16 cellular contexts compared by ENCODE assay signal in genomic region chr13:42364613-42365000, GRCh38.
A peak's percentile ranks its signal among the peaks of the same experiment; 100 is the strongest.
DNase-seq lines count a peak whose midpoint lies in the region; ATAC-seq and TF ChIP-seq lines count a peak whose summit lies in the region.
"Had no signal": no experiment of that assay in that cellular context is flagged by ENCODE, and none has a peak within 500 bp of the region (broad histone marks: within the 10 kb centered on the region; RNA-seq: fewer than 3 reads in every experiment).

No MANE protein-coding gene starts in this region.

- H3K9me2 ChIP-seq in PC-3 (replicated peaks; ENCODE audit: low read length) = no peaks in the 10 kb centered on the region

- TF ChIP-seq EP300 in esophagus muscularis mucosa (IDR thresholded peaks at IDR 0.05) = no peak

- H3K27me3 ChIP-seq in mammary epithelial cell (ENCODE audit: insufficient read depth, low read length) (no peaks in the 10 kb centered on the region), PC-3 (ENCODE audit: low read length) (no peaks in the 10 kb centered on the region), esophagus muscularis mucosa (no peaks in the 10 kb centered on the region), smooth muscle cell (ENCODE audit: low read depth) (no peaks in the 10 kb centered on the region)
- H3K27me3 ChIP-seq: vagina had no signal

- no peak overlapping the region for H3K9ac ChIP-seq in mammary epithelial cell (ENCODE audit: insufficient read depth, low read length)
- H3K9ac ChIP-seq in PC-3 (ENCODE audit: low read length) = no peak overlapping the region
- H3K9ac ChIP-seq in smooth muscle cell (ENCODE audit: low read depth) = no peak overlapping the region

- 19% methylated on average over 2 of the region's 2 CpGs for WGBS in mammary epithelial cell (ENCODE audit: low coverage, missing lambda C conversion rate)
- 46% methylated on average over 2 of the region's 2 CpGs for WGBS in esophagus muscularis mucosa
- WGBS in smooth muscle cell (ENCODE audit: low lambda C conversion rate) = 47% methylated on average over 2 of the region's 2 CpGs

- CTCF ChIA-PET in mammary epithelial cell (lab: Charles Lee; ENCODE audit: low non-redundant PET) = interaction anchor here (0.8 kb wide), 1 partner anchor 114 kb away, joined by 5 read pairs; no protein-coding TSS in a partner anchor
- CTCF ChIA-PET in MCF 10A (lab: Yijun Ruan, JAX) = interaction anchor here (0.6 to 1.0 kb wide), 4 partner anchors 8 to 325 kb away, joined by 3 to 5 read pairs (median 4); no protein-coding TSS in a partner anchor
- CTCF ChIA-PET in PC-3 (lab: Charles Lee) = interaction anchor here (0.6 to 1.5 kb wide), 3 partner anchors 114 to 512 kb away, joined by 3 to 11 read pairs (median 5); no protein-coding TSS in a partner anchor

- no peaks in the 10 kb centered on the region for H3K9me3 Mint-ChIP-seq in MCF 10A (ENCODE audit: unreplicated experiment)
- H3K9me3 Mint-ChIP-seq: activated B cell treated with CpG ODN at 0.5 μM for 24 hours, H9, nephron progenitor cell, T-cell had no signal

- H3K27ac ChIP-seq in mammary epithelial cell (ENCODE audit: insufficient read depth, low read depth, low read length) = no peak overlapping the region
- peak overlapping the region; percentile 17 for H3K27ac ChIP-seq in PC-3 (ENCODE audit: low read length)
- no peak overlapping the region for H3K27ac ChIP-seq in esophagus muscularis mucosa (replicated peaks in 1 of 4)
- no peak overlapping the region for H3K27ac ChIP-seq in smooth muscle cell (ENCODE audit: low read depth)
- H3K27ac ChIP-seq: vagina had no signal

- H3K9me3 ChIP-seq in mammary epithelial cell (replicated peaks; ENCODE audit: insufficient read depth, low read length) (no peaks in the 10 kb centered on the region), PC-3 (ENCODE audit: low read length) (no peaks in the 10 kb centered on the region), esophagus muscularis mucosa (no peaks in the 10 kb centered on the region), smooth muscle cell (replicated peaks; ENCODE audit: low read depth) (no peaks in the 10 kb centered on the region)
- H3K9me3 ChIP-seq: vagina had no signal

- H3K4me3 Mint-ChIP-seq in MCF 10A (ENCODE audit: unreplicated experiment) = no peak overlapping the region
- H3K4me3 Mint-ChIP-seq: activated B cell treated with CpG ODN at 0.5 μM for 24 hours, H9, nephron progenitor cell, T-cell had no signal

- BruUV-seq in mammary epithelial cell (replicated peaks; lab: Mats Ljungman, UMichigan) (no TSS peak), MCF 10A (replicated peaks; lab: Mats Ljungman, UMichigan) (no TSS peak), PC-3 (replicated peaks; lab: Mats Ljungman, UMichigan) (no TSS peak)

- H2AFZ ChIP-seq in mammary epithelial cell (ENCODE audit: low read depth, low read length) = peak overlapping the region; percentile 70
- H2AFZ ChIP-seq in PC-3 (ENCODE audit: low read length) = peak overlapping the region; percentile 63; the same call in 1 of the 2 replicates
- peak overlapping the region; percentile 12 for H2AFZ ChIP-seq in smooth muscle cell (ENCODE audit: low read depth)

- peak; percentile 61 for ATAC-seq in PC-3
- no peak for ATAC-seq in GM21737 (IDR thresholded peaks at IDR 0.05; ENCODE audit: unreplicated experiment)
- ATAC-seq in HG02870 (IDR thresholded peaks at IDR 0.05; ENCODE audit: unreplicated experiment) = no peak
- ATAC-seq: T-cell had no signal

- no peak for TF ChIP-seq POLR2A in esophagus muscularis mucosa (IDR thresholded peaks at IDR 0.05; ENCODE audit: low read depth)

- no peaks in the 10 kb centered on the region for H3K36me3 Mint-ChIP-seq in MCF 10A (ENCODE audit: insufficient read depth, unreplicated experiment)
- H3K36me3 Mint-ChIP-seq: T-cell had no signal

- TF ChIP-seq CTCF in mammary epithelial cell (conservative IDR thresholded peaks at IDR 0.05 in 1 of 2, IDR thresholded peaks at IDR 0.05 in 1 of 2; ENCODE audit: extremely low read depth in 1 of 2, insufficient read depth in 1 of 2, low read depth in 1 of 2, low read length in 2 of 2) = no peak
- no peak for TF ChIP-seq CTCF in MCF 10A (IDR thresholded peaks at IDR 0.05; ENCODE audit: unreplicated experiment)
- no peak for TF ChIP-seq CTCF in PC-3 (conservative IDR thresholded peaks at IDR 0.05; ENCODE audit: low read depth, low read length)
- TF ChIP-seq CTCF in esophagus muscularis mucosa (IDR thresholded peaks at IDR 0.05) = no peak
- no peak for TF ChIP-seq CTCF in smooth muscle cell (IDR thresholded peaks at IDR 0.05; ENCODE audit: borderline replicate concordance, insufficient read depth, poor library complexity, severe bottlenecking)

- DNase-seq in mammary epithelial cell (no peak), MCF 10A (ENCODE audit: unreplicated experiment) (no peak), PC-3 (no peak), esophagus muscularis mucosa (ENCODE audit: extremely low spot score) (peak; percentile 66), smooth muscle cell (lab: John Stamatoyannopoulos, UW; ENCODE audit: unreplicated experiment) (no peak)
- no peak for DNase-seq in activated T-cell treated with anti-CD3 and anti-CD28 coated beads, Interleukin-2, amount 50 U/mL, for 1 hour
- DNase-seq: activated B cell treated with CpG ODN at 0.5 μM for 24 hours, anterior cingulate cortex, nephron progenitor cell, RPMI8226, T-cell had no signal

- peaks cover 14% of the 10 kb centered on the region for H3K4me1 ChIP-seq in mammary epithelial cell (ENCODE audit: insufficient read depth, low read length)
- H3K4me1 ChIP-seq in PC-3 (ENCODE audit: insufficient read depth, low read length) = peaks cover 11% of the 10 kb centered on the region
- no peaks in the 10 kb centered on the region for H3K4me1 ChIP-seq in esophagus muscularis mucosa
- peaks cover 12% of the 10 kb centered on the region for H3K4me1 ChIP-seq in smooth muscle cell (ENCODE audit: low read depth)
- H3K4me1 ChIP-seq: vagina had no signal

- peaks cover 12% of the 10 kb centered on the region for H3K4me1 Mint-ChIP-seq in MCF 10A (ENCODE audit: insufficient read depth, unreplicated experiment)

- H3K36me3 ChIP-seq in mammary epithelial cell (ENCODE audit: insufficient read depth, low read length) (no peaks in the 10 kb centered on the region), PC-3 (ENCODE audit: low read depth, low read length) (no peaks in the 10 kb centered on the region), esophagus muscularis mucosa (no peaks in the 10 kb centered on the region), smooth muscle cell (ENCODE audit: low read depth) (no peaks in the 10 kb centered on the region)
- H3K36me3 ChIP-seq: vagina had no signal

- H4K20me1 ChIP-seq in mammary epithelial cell (ENCODE audit: insufficient read depth, low read length) (no peaks in the 10 kb centered on the region), PC-3 (ENCODE audit: low read length) (no peaks in the 10 kb centered on the region), smooth muscle cell (ENCODE audit: low read depth) (no peaks in the 10 kb centered on the region)

- dilution Hi-C loops in mammary epithelial cell (cut with HindIII; ENCODE audit: low sequenced_read_pairs) = no loop called here

- H3K4me3 ChIP-seq in mammary epithelial cell (replicated peaks in 1 of 3; ENCODE audit: insufficient read depth in 1 of 3, low read depth in 2 of 3, low read length in 3 of 3) (no peak overlapping the region), PC-3 (ENCODE audit: low read length) (no peak overlapping the region), esophagus muscularis mucosa (no peak overlapping the region), smooth muscle cell (no peak overlapping the region)
- H3K4me3 ChIP-seq: lung, vagina had no signal

- in situ Hi-C loops in mammary epithelial cell (cut with MboI; ENCODE audit: low sequenced_read_pairs in 2 of 2) = no loop called here

- H3K27ac Mint-ChIP-seq in MCF 10A (ENCODE audit: low read depth, unreplicated experiment) = no peak overlapping the region
- H3K27ac Mint-ChIP-seq: activated B cell treated with CpG ODN at 0.5 μM for 24 hours, nephron progenitor cell, T-cell had no signal

- POLR2A ChIA-PET in MCF 10A (lab: Yijun Ruan, JAX) (interaction anchor here (1.1 kb wide), 1 partner anchor 33 kb away, joined by 3 read pairs; no protein-coding TSS in a partner anchor), PC-3 (lab: Charles Lee; ENCODE audit: unreplicated experiment) (interaction anchor here (0.7 kb wide), 1 partner anchor 230 kb away, joined by 3 read pairs; no protein-coding TSS in a partner anchor)

- H3K79me2 ChIP-seq in mammary epithelial cell (ENCODE audit: insufficient read depth, low read length) (no peaks in the 10 kb centered on the region), PC-3 (ENCODE audit: low read length) (no peaks in the 10 kb centered on the region), smooth muscle cell (ENCODE audit: low read depth) (no peaks in the 10 kb centered on the region)

- H3K4me2 ChIP-seq in mammary epithelial cell (ENCODE audit: insufficient read depth, low read depth, low read length) (peak overlapping the region; percentile 5), PC-3 (ENCODE audit: low read length) (peak overlapping the region; percentile 35; the same call in 1 of the 2 replicates), smooth muscle cell (no peak overlapping the region)

- H3F3A ChIP-seq in PC-3 (ENCODE audit: low read length, unreplicated experiment) = no peaks in the 10 kb centered on the region
- H3F3A ChIP-seq in smooth muscle cell (ENCODE audit: low read depth) = no peaks in the 10 kb centered on the region

- intact Hi-C loops in mammary epithelial cell (cut with micrococcal nuclease) = no loop called here
- intact Hi-C loops in MCF 10A (cut with micrococcal nuclease) = loop anchor here (1.0 kb wide), 1 partner anchor 231 kb away; no protein-coding TSS in a partner anchor
- intact Hi-C loops in PC-3 (cut with micrococcal nuclease) = no loop called here
- intact Hi-C loops in esophagus muscularis mucosa (cut with DNase I) = no loop called here

- H3K27me3 Mint-ChIP-seq in MCF 10A (ENCODE audit: insufficient read depth, unreplicated experiment) = no peaks in the 10 kb centered on the region
- H3K27me3 Mint-ChIP-seq: activated B cell treated with CpG ODN at 0.5 μM for 24 hours, T-cell had no signal

Comparison
In these comparisons a context has a peak if more than half of its experiments do, and no peak if none do; other contexts are left out.
1. H2AFZ ChIP-seq: peak in every context shown above with its lines; median percentile 70 in mammary epithelial cell; 63 in PC-3; 12 in smooth muscle cell.